Comparison of ENCODE assay signal across 10 cellular contexts in genomic region chr7:74183142-74183541, GRCh38. TPM values are rescaled to one million over a fixed set of nuclear protein-coding genes. Genes with fewer than 3 reads are reported as not detected.
DNase-seq lines count a peak whose midpoint lies in the region; ATAC-seq lines count a peak whose summit lies in the region.
"Had no signal": no experiment of that assay in that cellular context is flagged by ENCODE, and none has a peak within 500 bp of the region (broad histone marks: within the 10 kb centered on the region; RNA-seq: fewer than 3 reads in every experiment).

No MANE protein-coding gene starts in this region.

- peak overlapping the region in 1 of 5 donors; percentile 41 for H3K4me3 ChIP-seq in subcutaneous abdominal adipose tissue (ENCODE audit: low read depth in 1 of 5, low read length in 5 of 5)

- no peaks in the 10 kb centered on the region for H3K27me3 ChIP-seq in subcutaneous abdominal adipose tissue (ENCODE audit: control insufficient read depth in 5 of 5, insufficient read depth in 4 of 5, low read length in 5 of 5)

- peak overlapping the region; percentile 14 to 84 for H3K27ac Mint-ChIP-seq in activated naive CD4-positive, alpha-beta T cell treated with anti-CD3 and anti-CD28 coated beads, Interleukin-2, amount 50 U/mL, for 72 hours
- H3K27ac Mint-ChIP-seq in activated T-helper 2 cell treated with anti-CD3 and anti-CD28 coated beads, Interferon-gamma antibody, Interleukin-2, Interleukin-4, amounts not matched to agents 10 μg/mL and 5 μg/mL and 100 μg/mL, durations not matched to agents 14 hours and 24 hours and 36 hours: peak overlapping the region; percentile 69
- H3K27ac Mint-ChIP-seq in immature natural killer cell: peak overlapping the region in 5 of 6 donors; percentile 50 to 81 (median 71)

- peak in 1 of 2 donors; percentile 18 for ATAC-seq in activated naive CD4-positive, alpha-beta T cell treated with anti-CD3 and anti-CD28 coated beads, Interleukin-2, amount 50 U/mL, for 72 hours

- H3K4me1 ChIP-seq in subcutaneous abdominal adipose tissue (ENCODE audit: control insufficient read depth in 5 of 5, insufficient read depth in 5 of 5, low read length in 5 of 5): peaks cover 7 to 84% (median 83%) of the 10 kb centered on the region in 5 donors

- intact Hi-C loops in activated T-helper 2 cell treated with anti-CD3 and anti-CD28 coated beads, Interferon-gamma antibody, Interleukin-2, Interleukin-4, amounts not matched to agents 10 μg/mL and 5 μg/mL and 100 μg/mL, durations not matched to agents 14 hours and 24 hours and 36 hours (cut with micrococcal nuclease): no loop called here

- no peak for DNase-seq in activated naive CD4-positive, alpha-beta T cell treated with anti-CD3 and anti-CD28 coated beads, Interleukin-2, amount 50 U/mL, for 72 hours (ENCODE audit: low spot score in 2 of 2)
- no peak for DNase-seq in activated naive CD4-positive, alpha-beta T cell treated with Interleukin-2 at 50 U/mL for 16 hours
- no peak for DNase-seq in activated T-helper 2 cell treated with anti-CD3 and anti-CD28 coated beads, Interferon-gamma antibody, Interleukin-2, Interleukin-4, amounts not matched to agents 10 μg/mL and 5 μg/mL and 100 μg/mL, durations not matched to agents 14 hours and 24 hours and 36 hours (ENCODE audit: low spot score)
- DNase-seq in immature natural killer cell (no peak), GM19238 (ENCODE audit: insufficient read length, low spot score) (no peak), 8988T (no peak)
- no peak for DNase-seq in stimulated activated CD4-positive, alpha-beta T cell treated with anti-CD3 and anti-CD28 coated beads, Interleukin-12 subunit alpha, Interleukin-12 subunit beta, amount 100 ng/mL, for 4 hours
- DNase-seq: activated CD4-positive, CD25-positive, alpha-beta regulatory T cell; NCI-H1417 treated with DMSO at 0.1 percent for 48 hours had no signal

- peaks cover 7 to 23% (median 9%) of the 10 kb centered on the region in 5 donors for H3K36me3 ChIP-seq in subcutaneous abdominal adipose tissue (ENCODE audit: control insufficient read depth in 5 of 5, insufficient read depth in 5 of 5, low read length in 5 of 5)

- peaks cover 43% of the 10 kb centered on the region for H3K4me1 Mint-ChIP-seq in activated T-helper 2 cell treated with anti-CD3 and anti-CD28 coated beads, Interferon-gamma antibody, Interleukin-2, Interleukin-4, amounts not matched to agents 10 μg/mL and 5 μg/mL and 100 μg/mL, durations not matched to agents 14 hours and 24 hours and 36 hours (ENCODE audit: low read depth)
- peaks cover 89 to 100% of the 10 kb centered on the region in 2 donors for H3K4me1 Mint-ChIP-seq in immature natural killer cell

- H3K9me3 ChIP-seq in subcutaneous abdominal adipose tissue (ENCODE audit: control insufficient read depth in 5 of 5, low read length in 5 of 5): no peaks in the 10 kb centered on the region

- no peaks in the 10 kb centered on the region for H3K9me3 Mint-ChIP-seq in activated naive CD4-positive, alpha-beta T cell treated with anti-CD3 and anti-CD28 coated beads, Interleukin-2, amount 50 U/mL, for 72 hours
- H3K9me3 Mint-ChIP-seq in activated T-helper 2 cell treated with anti-CD3 and anti-CD28 coated beads, Interferon-gamma antibody, Interleukin-2, Interleukin-4, amounts not matched to agents 10 μg/mL and 5 μg/mL and 100 μg/mL, durations not matched to agents 14 hours and 24 hours and 36 hours: no peaks in the 10 kb centered on the region
- H3K9me3 Mint-ChIP-seq in immature natural killer cell: no peaks in the 10 kb centered on the region

- H3K4me3 Mint-ChIP-seq in activated T-helper 2 cell treated with anti-CD3 and anti-CD28 coated beads, Interferon-gamma antibody, Interleukin-2, Interleukin-4, amounts not matched to agents 10 μg/mL and 5 μg/mL and 100 μg/mL, durations not matched to agents 14 hours and 24 hours and 36 hours (ENCODE audit: low read depth): no peak overlapping the region
- H3K4me3 Mint-ChIP-seq in immature natural killer cell: peak overlapping the region in 2 of 5 donors; percentile 15 to 48

- H3K9ac ChIP-seq in subcutaneous abdominal adipose tissue (ENCODE audit: low read length in 5 of 5): peak overlapping the region in 2 of 5 donors; percentile 19 to 38

- H3K27ac ChIP-seq in subcutaneous abdominal adipose tissue (ENCODE audit: low read depth, low read length): peak overlapping the region; percentile 66

- peaks cover 4 to 39% of the 10 kb centered on the region in 2 donors for H3K36me3 Mint-ChIP-seq in activated naive CD4-positive, alpha-beta T cell treated with anti-CD3 and anti-CD28 coated beads, Interleukin-2, amount 50 U/mL, for 72 hours
- H3K36me3 Mint-ChIP-seq in activated T-helper 2 cell treated with anti-CD3 and anti-CD28 coated beads, Interferon-gamma antibody, Interleukin-2, Interleukin-4, amounts not matched to agents 10 μg/mL and 5 μg/mL and 100 μg/mL, durations not matched to agents 14 hours and 24 hours and 36 hours (ENCODE audit: low read depth): peaks cover 61% of the 10 kb centered on the region
- H3K36me3 Mint-ChIP-seq in immature natural killer cell: peaks cover 0 to 14% (median 8%) of the 10 kb centered on the region in 3 donors

- no peaks in the 10 kb centered on the region for H3K27me3 Mint-ChIP-seq in activated T-helper 2 cell treated with anti-CD3 and anti-CD28 coated beads, Interferon-gamma antibody, Interleukin-2, Interleukin-4, amounts not matched to agents 10 μg/mL and 5 μg/mL and 100 μg/mL, durations not matched to agents 14 hours and 24 hours and 36 hours (ENCODE audit: low read depth)
- peaks cover 2 to 7% (median 7%) of the 10 kb centered on the region in 3 donors for H3K27me3 Mint-ChIP-seq in immature natural killer cell (ENCODE audit: low read depth in 3 of 3)

RNA-seq across cellular contexts. Expression of gene EIF4H, which starts 9.0 kb away (rescaled TPM):
- 100 to 1,000 TPM; 255 to 470 TPM for total RNA-seq in activated naive CD4-positive, alpha-beta T cell treated with anti-CD3 and anti-CD28 coated beads, Interleukin-2, amount 50 U/mL, for 72 hours
- 367 and 372 TPM in 2 replicates for total RNA-seq in activated T-helper 2 cell treated with anti-CD3 and anti-CD28 coated beads, Interferon-gamma antibody, Interleukin-2, Interleukin-4, amounts not matched to agents 10 μg/mL and 5 μg/mL and 100 μg/mL, durations not matched to agents 14 hours and 24 hours and 36 hours
- polyA plus RNA-seq in immature natural killer cell: 100 to 1,000 TPM; 177 to 278 (median 246) TPM

RNA-seq across cellular contexts. Expression of gene LAT2, which starts 26.7 kb away (rescaled TPM):
- 1 to 10 TPM; 7.7 to 9.6 TPM for total RNA-seq in activated naive CD4-positive, alpha-beta T cell treated with anti-CD3 and anti-CD28 coated beads, Interleukin-2, amount 50 U/mL, for 72 hours
- total RNA-seq in activated T-helper 2 cell treated with anti-CD3 and anti-CD28 coated beads, Interferon-gamma antibody, Interleukin-2, Interleukin-4, amounts not matched to agents 10 μg/mL and 5 μg/mL and 100 μg/mL, durations not matched to agents 14 hours and 24 hours and 36 hours: 20.2 and 22.2 TPM in 2 replicates
- polyA plus RNA-seq in immature natural killer cell: 100 to 1,000 TPM; 231 to 266 (median 256) TPM
